Comparison of ENCODE assay signal across 8 cellular contexts in the genomic region with DNA sequence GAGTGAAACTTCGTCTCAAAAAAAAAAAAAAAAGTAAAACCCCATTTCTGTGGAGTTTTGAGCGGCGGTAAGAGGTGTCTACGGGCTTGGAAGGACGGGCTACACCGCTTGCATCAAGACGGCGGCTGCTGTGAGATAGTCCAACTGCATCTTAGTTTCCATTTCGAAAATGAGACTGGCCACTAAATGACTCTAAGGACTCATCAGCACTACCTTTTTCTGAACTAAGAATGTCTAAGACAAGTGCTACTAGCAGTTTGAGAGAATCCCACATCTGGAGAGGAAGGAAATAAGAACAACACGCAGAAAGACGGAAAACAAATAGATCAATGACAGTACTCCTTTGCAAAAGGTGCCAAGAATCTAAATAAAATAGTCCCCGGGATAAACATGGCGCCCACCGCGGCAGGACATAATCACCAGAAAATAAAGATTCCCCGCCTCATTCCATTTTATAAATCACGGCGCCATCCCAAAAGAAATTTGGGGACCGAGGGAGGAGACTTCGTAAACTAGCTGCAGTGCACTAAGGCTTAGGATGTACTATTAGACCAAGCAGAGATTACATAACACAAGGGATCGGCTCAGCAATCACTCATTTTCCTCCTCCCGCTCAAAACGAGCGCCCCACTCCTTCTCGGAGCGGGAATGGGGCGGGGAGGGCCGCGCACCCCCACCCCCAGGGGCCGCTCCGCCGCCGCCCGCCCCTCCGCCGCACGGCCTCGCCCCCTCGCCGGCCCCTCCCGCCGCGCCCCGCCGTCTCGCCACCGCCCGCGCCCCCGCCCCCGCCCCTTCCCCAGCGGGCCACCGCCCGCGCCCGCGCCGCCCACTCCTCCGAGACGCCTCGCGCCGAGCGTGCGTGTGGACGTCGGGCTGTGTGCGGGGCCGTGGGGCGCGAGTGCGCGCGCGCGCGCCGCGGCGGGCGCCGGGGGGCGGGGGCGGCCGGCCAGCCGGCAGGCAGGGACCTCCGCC. TPM values are rescaled to one million over a fixed set of nuclear protein-coding genes. Genes with fewer than 3 reads are reported as not detected.
DNase-seq lines count a peak whose midpoint lies in the region; ATAC-seq, FAIRE-seq and TF ChIP-seq lines count a peak whose summit lies in the region.

No MANE protein-coding gene starts in this region.

- peaks cover 2% of the 10 kb centered on the region for H3K9me3 Mint-ChIP-seq in activated CD4-positive, alpha-beta T cell treated with anti-CD3 and anti-CD28 coated beads, Interleukin-2, amount 10 ng/mL, durations not matched to agents 7 days and 5 days

- POLR2A ChIA-PET in activated CD4-positive, alpha-beta T cell treated with anti-CD3 and anti-CD28 coated beads, Interleukin-2, amount 10 ng/mL, durations not matched to agents 7 days and 5 days (lab: Charles Lee) = no interaction called here

- H3K4me1 Mint-ChIP-seq in activated CD4-positive, alpha-beta T cell treated with anti-CD3 and anti-CD28 coated beads, Interleukin-2, amount 10 ng/mL, durations not matched to agents 7 days and 5 days = peaks cover 41% of the 10 kb centered on the region

- H3K4me3 Mint-ChIP-seq in activated CD4-positive, alpha-beta T cell treated with anti-CD3 and anti-CD28 coated beads, Interleukin-2, amount 10 ng/mL, durations not matched to agents 7 days and 5 days = peak overlapping the region; percentile 86

- TF ChIP-seq POLR2A in GM12892 (IDR thresholded peaks at IDR 0.05; ENCODE audit: low read depth, low read length) = no peak

- CTCF ChIA-PET in activated CD4-positive, alpha-beta T cell treated with anti-CD3 and anti-CD28 coated beads, Interleukin-2, amount 10 ng/mL, durations not matched to agents 7 days and 5 days (lab: Charles Lee) = interaction anchor here (0.8 kb wide), 1 partner anchor 63 kb away, joined by 3 read pairs; no protein-coding TSS in a partner anchor

- peaks cover 7% of the 10 kb centered on the region for H3K27me3 Mint-ChIP-seq in activated CD4-positive, alpha-beta T cell treated with anti-CD3 and anti-CD28 coated beads, Interleukin-2, amount 10 ng/mL, durations not matched to agents 7 days and 5 days

- DNase-seq in GM12892 (ENCODE audit: insufficient read length) = peak; percentile 57
- peak; percentile 60 for DNase-seq in NCI-H460 (ENCODE audit: extremely low read depth, low read depth)
- DNase-seq in activated CD4-positive, alpha-beta T cell treated with anti-CD3 and anti-CD28 coated beads, Interleukin-2, amount 10 ng/mL, durations not matched to agents 7 days and 5 days = peak; percentile 61
- DNase-seq in dedifferentiated amniotic fluid mesenchymal stem cell (ENCODE audit: extremely low spot score) = peak; percentile 82
- DNase-seq in left kidney (ENCODE audit: low read depth, low spot score) = peak; percentile 91
- DNase-seq in stimulated activated CD4-positive, alpha-beta T cell treated with anti-CD3 and anti-CD28 coated beads, Interleukin-1b, Interleukin-23, amount 100 ng/mL, for 4 hours (ENCODE audit: low read depth in 2 of 2) = peak; percentile 56 to 68

- H3K36me3 Mint-ChIP-seq in activated CD4-positive, alpha-beta T cell treated with anti-CD3 and anti-CD28 coated beads, Interleukin-2, amount 10 ng/mL, durations not matched to agents 7 days and 5 days (ENCODE audit: low read depth) = peaks cover 9% of the 10 kb centered on the region

- ATAC-seq in HG03432 (IDR thresholded peaks at IDR 0.05; ENCODE audit: unreplicated experiment) (peak; percentile 43), HG03097 (IDR thresholded peaks at IDR 0.05; ENCODE audit: low FRiP score, unreplicated experiment) (no peak)

- peak; percentile 62 for FAIRE-seq in GM12892 (lab: Jason Lieb, UNC)

- peak overlapping the region; percentile 97 for H3K27ac Mint-ChIP-seq in activated CD4-positive, alpha-beta T cell treated with anti-CD3 and anti-CD28 coated beads, Interleukin-2, amount 10 ng/mL, durations not matched to agents 7 days and 5 days

RNA-seq across cellular contexts. Expression of a gene that starts 1.1 kb away (rescaled TPM):
- 44.2 TPM for polyA plus RNA-seq in GM12892 (2012; ENCODE audit: missing spikeins)
- total RNA-seq in NCI-H460 (2014; rRNA removed; shearing (Covaris generic)) = 27.3 and 34.5 TPM in 2 replicates
- polyA plus RNA-seq in NCI-H460 (2014; cell fraction: nucleus; rRNA removed) = 33.6 and 46.8 TPM in 2 replicates
- total RNA-seq in activated CD4-positive, alpha-beta T cell treated with anti-CD3 and anti-CD28 coated beads, Interleukin-2, amount 10 ng/mL, durations not matched to agents 7 days and 5 days = 10 to 100 TPM; 82.8 to 85.5 TPM

RNA-seq across cellular contexts. Expression of a gene that starts 53.0 kb away (rescaled TPM):
- polyA plus RNA-seq in GM12892 (2012; ENCODE audit: missing spikeins) = 1.7 TPM
- 0.02 TPM in 1 of 2 replicates, not detected in the other for total RNA-seq in NCI-H460 (2014; rRNA removed; shearing (Covaris generic))
- 0.32 and 0.45 TPM in 2 replicates for polyA plus RNA-seq in NCI-H460 (2014; cell fraction: nucleus; rRNA removed)
- under 1 TPM; 0.17 to 0.30 TPM for total RNA-seq in activated CD4-positive, alpha-beta T cell treated with anti-CD3 and anti-CD28 coated beads, Interleukin-2, amount 10 ng/mL, durations not matched to agents 7 days and 5 days

RNA-seq across cellular contexts. Expression of a gene that starts 58.8 kb away (rescaled TPM):
- 339 TPM for polyA plus RNA-seq in GM12892 (2012; ENCODE audit: missing spikeins)
- 641 and 758 TPM in 2 replicates for total RNA-seq in NCI-H460 (2014; rRNA removed; shearing (Covaris generic))
- polyA plus RNA-seq in NCI-H460 (2014; cell fraction: nucleus; rRNA removed) = 509 and 554 TPM in 2 replicates
- 100 to 1,000 TPM; 290 to 303 TPM for total RNA-seq in activated CD4-positive, alpha-beta T cell treated with anti-CD3 and anti-CD28 coated beads, Interleukin-2, amount 10 ng/mL, durations not matched to agents 7 days and 5 days
